ENCODE assay signal across 23 cellular contexts in the genomic region with DNA sequence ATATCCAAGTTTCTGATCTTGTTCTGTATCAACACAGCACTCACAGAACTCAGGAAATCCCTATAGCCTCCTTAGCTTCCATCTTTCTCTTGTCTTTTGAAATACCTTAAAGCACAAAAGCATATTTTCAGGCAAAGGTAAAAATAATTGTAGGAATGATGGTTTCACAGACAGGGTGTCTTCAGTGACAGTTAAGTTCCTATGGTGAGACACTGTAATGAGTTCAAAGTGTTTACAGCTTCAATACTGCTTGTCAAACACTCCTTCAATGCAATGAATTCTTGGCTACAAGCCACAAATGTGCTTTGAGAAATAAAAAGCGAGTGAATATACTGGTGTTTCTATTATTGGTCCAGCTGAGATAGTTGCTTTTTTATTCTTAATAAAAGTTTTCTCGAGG.
DNase-seq lines count a peak whose midpoint lies in the region; ATAC-seq, FAIRE-seq and TF ChIP-seq lines count a peak whose summit lies in the region.
"Had no signal": no experiment of that assay in that cellular context is flagged by ENCODE, and none has a peak within 500 bp of the region (broad histone marks: within the 10 kb centered on the region; RNA-seq: fewer than 3 reads in every experiment).

No MANE protein-coding gene starts in this region.

- intact Hi-C loops in pancreas (cut with DNase I): no loop called here

- no peak overlapping the region for H3K4me2 ChIP-seq in hepatocyte
- H3K4me2 ChIP-seq: A549, BLaER1 had no signal

- H3K79me2 ChIP-seq in ACC112 (ENCODE audit: control insufficient read depth, insufficient read depth, low read length, unreplicated experiment) (no peaks in the 10 kb centered on the region), hepatocyte (no peaks in the 10 kb centered on the region)

- DNase-seq in NCI-H345 treated with DMSO at 0.1 percent for 48 hours (lab: John Stamatoyannopoulos, UW; ENCODE audit: unreplicated experiment): peak; percentile 1
- peak; percentile 3 for DNase-seq in choroid plexus epithelial cell (ENCODE audit: low read depth)
- no peak for DNase-seq in pancreas
- DNase-seq in hepatocyte (ENCODE audit: low spot score): no peak
- DNase-seq: CD4-positive, alpha-beta memory T cell; DMS53; EL; MV-4-11; NCI-H187; NCI-H2107; NCI-H446 treated with DMSO at 0.1 percent for 48 hours; PC-3; SJCRH30 had no signal

- H4K20me1 ChIP-seq in hepatocyte (ENCODE audit: insufficient read depth, poor library complexity, severe bottlenecking): no peaks in the 10 kb centered on the region
- H4K20me1 ChIP-seq: BLaER1 had no signal

- H3K27me3 ChIP-seq in ACC112 (ENCODE audit: insufficient read depth, low read length) (no peaks in the 10 kb centered on the region), pancreas (peaks cover 0 to 4% (median 0%) of the 10 kb centered on the region in 4 donors), hepatocyte (no peaks in the 10 kb centered on the region)
- H3K27me3 ChIP-seq: SJCRH30 had no signal

- ATAC-seq in pancreas (no peak), HG03095 (IDR thresholded peaks at IDR 0.05; ENCODE audit: unreplicated experiment) (no peak), HG03280 (IDR thresholded peaks at IDR 0.05; ENCODE audit: unreplicated experiment) (no peak), HG03025 (IDR thresholded peaks at IDR 0.05; ENCODE audit: low FRiP score, unreplicated experiment) (no peak)
- ATAC-seq: A549, K562, PC-3 had no signal

- H3K27ac ChIP-seq in ACC112 (ENCODE audit: low read depth, low read length) (peak overlapping the region; percentile 78), pancreas (no peak overlapping the region), hepatocyte (no peak overlapping the region)
- H3K27ac ChIP-seq: A549, BLaER1, RWPE1, SJCRH30 had no signal

- H2AFZ ChIP-seq in ACC112 (ENCODE audit: low read length, unreplicated experiment): peak overlapping the region; percentile 91
- no peak overlapping the region for H2AFZ ChIP-seq in hepatocyte

- H3K4me3 ChIP-seq in ACC112 (ENCODE audit: low read depth, low read length): peak overlapping the region; percentile 59
- H3K4me3 ChIP-seq in choroid plexus epithelial cell (ENCODE audit: low read depth, low read length): no peak overlapping the region
- H3K4me3 ChIP-seq in pancreas: no peak overlapping the region
- no peak overlapping the region for H3K4me3 ChIP-seq in hepatocyte
- H3K4me3 ChIP-seq: A549, BLaER1, K562, SJCRH30 had no signal

- peak; percentile 23 for FAIRE-seq in pancreas (lab: Jason Lieb, UNC)
- FAIRE-seq: A549, GM12892, GM18507, K562 had no signal

- no peaks in the 10 kb centered on the region for H3K9me2 ChIP-seq in hepatocyte (replicated peaks; ENCODE audit: insufficient read depth)

- no peak for TF ChIP-seq CTCF in choroid plexus epithelial cell (conservative IDR thresholded peaks at IDR 0.05; ENCODE audit: low read depth, low read length)
- no peak for TF ChIP-seq CTCF in pancreas (IDR thresholded peaks at IDR 0.05)
- TF ChIP-seq CTCF in hepatocyte (IDR thresholded peaks at IDR 0.05; ENCODE audit: poor library complexity): no peak

- 28 to 55% methylated on average over 2 of the region's 2 CpGs for WGBS in pancreas, 2 donors
- WGBS in hepatocyte (ENCODE audit: low lambda C conversion rate, missing lambda C conversion rate): 83% methylated on average over 2 of the region's 2 CpGs

- H3K36me3 ChIP-seq in ACC112 (ENCODE audit: insufficient read depth, low read length) (no peaks in the 10 kb centered on the region), pancreas (no peaks in the 10 kb centered on the region), hepatocyte (replicated peaks; ENCODE audit: insufficient read depth, low read depth) (no peaks in the 10 kb centered on the region)
- H3K36me3 ChIP-seq: BLaER1, SJCRH30 had no signal

- H3K4me1 ChIP-seq in ACC112 (ENCODE audit: control insufficient read depth, insufficient read depth, low read length, unreplicated experiment): peaks cover 16% of the 10 kb centered on the region
- no peaks in the 10 kb centered on the region for H3K4me1 ChIP-seq in pancreas
- H3K4me1 ChIP-seq in hepatocyte (ENCODE audit: insufficient read depth): no peaks in the 10 kb centered on the region
- H3K4me1 ChIP-seq: A549, BLaER1 had no signal

- no peaks in the 10 kb centered on the region for H3K9me3 ChIP-seq in pancreas
- H3K9me3 ChIP-seq in hepatocyte (ENCODE audit: low read depth): no peaks in the 10 kb centered on the region
- H3K9me3 ChIP-seq: A549, SJCRH30 had no signal

Comparison
In these comparisons a context has a peak if more than half of its experiments do, and no peak if none do; other contexts are left out.
1. DNase-seq: peak in NCI-H345 treated with DMSO at 0.1 percent for 48 hours (single experiment) and choroid plexus epithelial cell (single experiment); none in pancreas (0 of 6) and hepatocyte (single experiment).